24 cellular contexts compared by ENCODE assay signal in genomic region chr9:16487915-16488314, GRCh38.
"Had no signal": no experiment of that assay in that cellular context is flagged by ENCODE, and none has a peak within 500 bp of the region (broad histone marks: within the 10 kb centered on the region; RNA-seq: fewer than 3 reads in every experiment).

No MANE protein-coding gene starts in this region.

- H3K27ac Mint-ChIP-seq: dendritic cell treated with granulocyte-macrophage colony-stimulating factor and Interleukin-4, amounts not matched to agents 40 ng/mL and 50 ng/mL, for 4 days; effector memory CD8-positive, alpha-beta T cell; memory B cell; natural killer cell; stimulated activated effector memory CD8-positive, alpha-beta T cell treated with anti-CD3 and anti-CD28 coated beads, Interleukin-12 subunit alpha, Interleukin-12 subunit beta, amount 100 ng/mL, for 72 hours; type B pancreatic cell had no signal

- H3K27me3 Mint-ChIP-seq: effector memory CD8-positive, alpha-beta T cell; memory B cell; type B pancreatic cell had no signal

- H3K9me3 Mint-ChIP-seq: dendritic cell treated with granulocyte-macrophage colony-stimulating factor and Interleukin-4, amounts not matched to agents 40 ng/mL and 50 ng/mL, for 4 days; memory B cell; natural killer cell; type B pancreatic cell had no signal

- H3K36me3 ChIP-seq: colonic mucosa, esophagus squamous epithelium, lower lobe of right lung, neutrophil, pancreas, right lobe of liver, stomach, thyroid gland had no signal

- FAIRE-seq: endometrium, keratinocyte, pancreas, urothelium cell line had no signal

- H3K4me1 Mint-ChIP-seq: memory B cell; stimulated activated effector memory CD8-positive, alpha-beta T cell treated with anti-CD3 and anti-CD28 coated beads, Interleukin-12 subunit alpha, Interleukin-12 subunit beta, amount 100 ng/mL, for 72 hours had no signal

- H3K36me3 Mint-ChIP-seq: memory B cell; natural killer cell; stimulated activated effector memory CD8-positive, alpha-beta T cell treated with anti-CD3 and anti-CD28 coated beads, Interleukin-12 subunit alpha, Interleukin-12 subunit beta, amount 100 ng/mL, for 72 hours; type B pancreatic cell had no signal

- DNase-seq: colonic mucosa; effector memory CD8-positive, alpha-beta T cell; erythroblast; esophagus squamous epithelium; foreskin melanocyte; hypothalamus; left ventricle myocardium superior; lower lobe of right lung; natural killer cell; pancreas; right lobe of liver; stimulated activated CD4-positive, alpha-beta T cell treated with anti-CD3 and anti-CD28 coated beads, Interleukin-2, amount 100 ng/mL, for 24 hours; stimulated activated CD4-positive, alpha-beta T cell treated with anti-CD3 and anti-CD28 coated beads, Interleukin-4, amount 100 ng/mL, for 24 hours; stimulated activated naive CD4-positive, alpha-beta T cell treated with Interleukin-2 at 50 U/mL for 16 hours; stomach; thyroid gland had no signal

- H3K9me3 ChIP-seq: colonic mucosa, esophagus squamous epithelium, lower lobe of right lung, neutrophil, pancreas, right lobe of liver, stomach, thyroid gland had no signal

- H3K4me1 ChIP-seq: colonic mucosa, lower lobe of right lung, pancreas, right lobe of liver had no signal

- H3K27ac ChIP-seq: colonic mucosa, lower lobe of right lung, neutrophil, pancreas, right lobe of liver, stomach, thyroid gland had no signal

- ATAC-seq: effector memory CD8-positive, alpha-beta T cell; left ventricle myocardium superior; lower lobe of right lung; natural killer cell; pancreas; right lobe of liver; stimulated activated effector memory CD8-positive, alpha-beta T cell treated with anti-CD3 and anti-CD28 coated beads, Interleukin-12 subunit alpha, Interleukin-12 subunit beta, amount 100 ng/mL, for 72 hours had no signal

- H3K4me3 Mint-ChIP-seq: dendritic cell treated with granulocyte-macrophage colony-stimulating factor and Interleukin-4, amounts not matched to agents 40 ng/mL and 50 ng/mL, for 4 days; effector memory CD8-positive, alpha-beta T cell; memory B cell; natural killer cell; stimulated activated effector memory CD8-positive, alpha-beta T cell treated with anti-CD3 and anti-CD28 coated beads, Interleukin-12 subunit alpha, Interleukin-12 subunit beta, amount 100 ng/mL, for 72 hours; type B pancreatic cell had no signal

- H3K4me3 ChIP-seq: colonic mucosa, esophagus squamous epithelium, lower lobe of right lung, pancreas, right lobe of liver, stomach, thyroid gland had no signal

- H3K27me3 ChIP-seq: colonic mucosa, esophagus squamous epithelium, neutrophil, pancreas, right lobe of liver, stomach, thyroid gland had no signal
